In genomic region chr14:32470161-32470705, GRCh38 we compare ENCODE assay signal across 17 cellular contexts.
DNase-seq lines count a peak whose midpoint lies in the region; ATAC-seq and TF ChIP-seq lines count a peak whose summit lies in the region.
"Had no signal": no experiment of that assay in that cellular context is flagged by ENCODE, and none has a peak within 500 bp of the region (broad histone marks: within the 10 kb centered on the region; RNA-seq: fewer than 3 reads in every experiment).

No MANE protein-coding gene starts in this region.

- CTCF ChIA-PET in IMR-90 (lab: Yijun Ruan, JAX) = interaction anchor here (0.6 to 1.2 kb wide), 3 partner anchors 55 to 215 kb away, joined by 3 to 4 read pairs (median 3); no protein-coding TSS in a partner anchor

- no peak overlapping the region for H3K4me2 ChIP-seq in IMR-90 (ENCODE audit: low read depth, low read length)

- H2BK15ac ChIP-seq in IMR-90 (ENCODE audit: low read depth, low read length) = peak overlapping the region; percentile 23; the same call in 2 of the 3 replicates

- H2BK5ac ChIP-seq in IMR-90 (ENCODE audit: low read depth, low read length, poor library complexity, severe bottlenecking) = peak overlapping the region; percentile 20

- TF ChIP-seq POLR2A in IMR-90 (IDR thresholded peaks at IDR 0.05; ENCODE audit: low read depth, low read length) (no peak), sigmoid colon (IDR thresholded peaks at IDR 0.05) (no peak)

- H3K79me1 ChIP-seq in IMR-90 (ENCODE audit: low read depth in 1 of 2, low read length in 2 of 2) = no peaks in the 10 kb centered on the region

- H3K9me3 Mint-ChIP-seq in brain = peaks cover 6 to 8% (median 7%) of the 10 kb centered on the region in 5 experiments
- H3K9me3 Mint-ChIP-seq: activated naive CD4-positive, alpha-beta T cell treated with anti-CD3 and anti-CD28 coated beads, Interleukin-2, amount 10 ng/mL, durations not matched to agents 7 days and 5 days had no signal

- peak overlapping the region; percentile 75 for H2BK20ac ChIP-seq in IMR-90 (ENCODE audit: low read depth, low read length)

- no TSS peak for BruUV-seq in IMR-90 (replicated peaks; lab: Mats Ljungman, UMichigan)

- H3K36me3 Mint-ChIP-seq in brain = peaks cover 8% of the 10 kb centered on the region
- H3K36me3 Mint-ChIP-seq: activated naive CD4-positive, alpha-beta T cell treated with anti-CD3 and anti-CD28 coated beads, Interleukin-2, amount 10 ng/mL, durations not matched to agents 7 days and 5 days; naive thymus-derived CD4-positive, alpha-beta T cell had no signal

- peak overlapping the region; percentile 54 for H4K91ac ChIP-seq in IMR-90 (ENCODE audit: insufficient read depth, low read depth, low read length)

- peak overlapping the region; percentile 80; the same call in 1 of the 2 replicates for H3K18ac ChIP-seq in IMR-90 (ENCODE audit: low read depth, low read length)

- no peak overlapping the region for H2AFZ ChIP-seq in IMR-90 (replicated peaks; ENCODE audit: low read length, poor library complexity)

- H3K27me3 ChIP-seq in IMR-90 (ENCODE audit: control insufficient read depth, insufficient read depth, low read length) (no peaks in the 10 kb centered on the region), sigmoid colon (no peaks in the 10 kb centered on the region)
- H3K27me3 ChIP-seq: body of pancreas, stomach had no signal

- dilution Hi-C loops in IMR-90 (cut with HindIII; ENCODE audit: low sequenced_read_pairs, unreplicated experiment) = no loop called here

- TF ChIP-seq EP300 in sigmoid colon (IDR thresholded peaks at IDR 0.05) = no peak

- peak overlapping the region; percentile 5; the same call in 1 of the 2 replicates for H2AK5ac ChIP-seq in IMR-90 (ENCODE audit: low read depth, low read length)

- H3K4me3 Mint-ChIP-seq in brain = peak overlapping the region in 2 of 5 experiments; percentile 22 to 29
- H3K4me3 Mint-ChIP-seq: activated naive CD4-positive, alpha-beta T cell treated with anti-CD3 and anti-CD28 coated beads, Interleukin-2, amount 10 ng/mL, durations not matched to agents 7 days and 5 days; H9; naive thymus-derived CD4-positive, alpha-beta T cell had no signal

- H2BK120ac ChIP-seq in IMR-90 (ENCODE audit: low read depth, low read length) = peak overlapping the region; percentile 70

- WGBS in IMR-90 (ENCODE audit: extremely low coverage in 2 of 2, insufficient read length in 1 of 2), 2 experiments = no CpG with 5 or more reads among the region's 4 CpGs
- 61 to 66% methylated on average over 4 of the region's 4 CpGs for WGBS in sigmoid colon, 2 donors

- H3K14ac ChIP-seq in IMR-90 (replicated peaks; ENCODE audit: low read depth, low read length) = no peak overlapping the region; the same call in 1 of the 2 replicates

- peak overlapping the region; percentile 42 for H3K9ac ChIP-seq in IMR-90 (ENCODE audit: low read depth, low read length)

- no peak for TF ChIP-seq CTCF in IMR-90 (conservative IDR thresholded peaks at IDR 0.05; ENCODE audit: low read depth, low read length)
- no peak for TF ChIP-seq CTCF in brain (conservative IDR thresholded peaks at IDR 0.05)
- TF ChIP-seq CTCF in sigmoid colon (IDR thresholded peaks at IDR 0.05) = no peak

- H3K27me3 Mint-ChIP-seq in brain = no peaks in the 10 kb centered on the region
- H3K27me3 Mint-ChIP-seq: activated naive CD4-positive, alpha-beta T cell treated with anti-CD3 and anti-CD28 coated beads, Interleukin-2, amount 10 ng/mL, durations not matched to agents 7 days and 5 days; progenitor cell of endocrine pancreas had no signal

- no peaks in the 10 kb centered on the region for H3K9me3 ChIP-seq in IMR-90 (ENCODE audit: control insufficient read depth, insufficient read depth, low read length)
- no peaks in the 10 kb centered on the region for H3K9me3 ChIP-seq in sigmoid colon
- H3K9me3 ChIP-seq: body of pancreas, stomach had no signal

- H3K23ac ChIP-seq in IMR-90 (ENCODE audit: low read depth, low read length) = no peak overlapping the region

- H3K9me1 ChIP-seq in IMR-90 (ENCODE audit: insufficient read depth, low read length) = peaks cover 7% of the 10 kb centered on the region

- in situ Hi-C loops in IMR-90 (cut with MboI; ENCODE audit: low sequenced_read_pairs) = loop anchor here (25.0 kb wide), 1 partner anchor 958 kb away; no protein-coding TSS in a partner anchor

- no peak for ATAC-seq in IMR-90 (ENCODE audit: low read depth)
- no peak for ATAC-seq in GM19455 (IDR thresholded peaks at IDR 0.05; ENCODE audit: unreplicated experiment)
- ATAC-seq: body of pancreas; naive thymus-derived CD4-positive, alpha-beta T cell had no signal

- peak overlapping the region; percentile 76; the same call in 1 of the 2 replicates for H4K5ac ChIP-seq in IMR-90 (ENCODE audit: low read depth, low read length)

- intact Hi-C loops in IMR-90 (cut with micrococcal nuclease) = loop anchor here (5.0 to 10.0 kb wide), 2 partner anchors 268 to 545 kb away; partner anchors contain the start of genes RNU6-7 and RNU6-8
- intact Hi-C loops in sigmoid colon (cut with DNase I) = loop anchor here (5.0 to 10.0 kb wide), 4 partner anchors 42 to 965 kb away; partner anchors contain the start of genes RNU6-7 and RNU6-8

- H3K4me3 ChIP-seq in IMR-90 (ENCODE audit: insufficient read depth, low read depth, low read length) = no peak overlapping the region
- no peak overlapping the region for H3K4me3 ChIP-seq in sigmoid colon
- H3K4me3 ChIP-seq: body of pancreas, stomach had no signal

- POLR2A ChIA-PET in IMR-90 (lab: Charles Lee; ENCODE audit: unreplicated experiment) = no interaction called here

- H3K27ac ChIP-seq in IMR-90 (ENCODE audit: insufficient read depth, low read length) (no peak overlapping the region), sigmoid colon (peak overlapping the region; percentile 13 to 82 (median 72))
- H3K27ac ChIP-seq: body of pancreas had no signal

- no peak overlapping the region for H3K56ac ChIP-seq in IMR-90 (ENCODE audit: extremely low read depth, insufficient read depth, low read length)

- H2AK9ac ChIP-seq in IMR-90 (replicated peaks; ENCODE audit: low read depth, low read length, poor library complexity) = no peak overlapping the region

- peak overlapping the region; percentile 9 to 97 (median 84) for H3K27ac Mint-ChIP-seq in brain
- H3K27ac Mint-ChIP-seq: activated naive CD4-positive, alpha-beta T cell treated with anti-CD3 and anti-CD28 coated beads, Interleukin-2, amount 10 ng/mL, durations not matched to agents 7 days and 5 days; naive thymus-derived CD4-positive, alpha-beta T cell; progenitor cell of endocrine pancreas had no signal

- no peaks in the 10 kb centered on the region for H3K36me3 ChIP-seq in IMR-90 (ENCODE audit: control insufficient read depth, insufficient read depth, low read length)
- H3K36me3 ChIP-seq in sigmoid colon = no peaks in the 10 kb centered on the region
- H3K36me3 ChIP-seq: stomach had no signal

- no peaks in the 10 kb centered on the region for H4K20me1 ChIP-seq in IMR-90 (ENCODE audit: insufficient read depth, low read length)

- H4K8ac ChIP-seq in IMR-90 (ENCODE audit: low read depth in 2 of 2, low read length in 2 of 2) = peak overlapping the region; percentile 51 to 62; a peak in 1 of 4 replicates

- H3K4me1 ChIP-seq in IMR-90 (ENCODE audit: control insufficient read depth, insufficient read depth, low read length) (peaks cover 20% of the 10 kb centered on the region), sigmoid colon (peaks cover 0 to 81% (median 53%) of the 10 kb centered on the region in 4 donors)

- TF ChIP-seq RAD21 in IMR-90 (IDR thresholded peaks at IDR 0.05; ENCODE audit: low read length) = no peak

- DNase-seq in IMR-90 (peak; percentile 54), inferior parietal cortex (ENCODE audit: extremely low spot score) (peak; percentile 61), sigmoid colon (no peak), NCI-H69 (lab: John Stamatoyannopoulos, UW) (no peak), GM19240 (ENCODE audit: insufficient read length, low spot score) (no peak), AG20443 (ENCODE audit: low spot score) (no peak)
- DNase-seq: activated CD4-positive, alpha-beta T cell treated with anti-CD3 and anti-CD28 coated beads, Interleukin-2, amount 50 U/mL, for 48 hours; activated naive CD4-positive, alpha-beta T cell treated with anti-CD3 and anti-CD28 coated beads, Interleukin-2, amount 10 ng/mL, durations not matched to agents 7 days and 5 days; activated T-cell treated with anti-CD3 and anti-CD28 coated beads, Interleukin-2, amount 50 U/mL, for 1 hour; body of pancreas; effector CD4-positive, alpha-beta T cell; H9; stomach had no signal

- peaks cover 70% of the 10 kb centered on the region for H3K4me1 Mint-ChIP-seq in brain
- H3K4me1 Mint-ChIP-seq: activated naive CD4-positive, alpha-beta T cell treated with anti-CD3 and anti-CD28 coated beads, Interleukin-2, amount 10 ng/mL, durations not matched to agents 7 days and 5 days; naive thymus-derived CD4-positive, alpha-beta T cell had no signal

- H3K4ac ChIP-seq in IMR-90 (ENCODE audit: low read depth, low read length) = peak overlapping the region; percentile 77

TF ChIP-seq in IMR-90, 13 proteins besides CTCF, POLR2A, EP300 and RAD21 (continues in another document):
- TF ChIP-seq FOS (IDR thresholded peaks at IDR 0.05; ENCODE audit: low read depth, low read length) = no peak
- TF ChIP-seq CEBPB (IDR thresholded peaks at IDR 0.05; ENCODE audit: low read depth, low read length) = no peak
- no peak for TF ChIP-seq MXI1 (IDR thresholded peaks at IDR 0.05; ENCODE audit: borderline replicate concordance, low read depth, low read length)
- no peak for TF ChIP-seq USF2 (IDR thresholded peaks at IDR 0.05; ENCODE audit: low read depth, low read length)
- TF ChIP-seq NFE2L2 (IDR thresholded peaks at IDR 0.05; ENCODE audit: low read depth, low read length) = no peak
- no peak for TF ChIP-seq BHLHE40 (IDR thresholded peaks at IDR 0.05; ENCODE audit: low read depth, low read length)
- no peak for TF ChIP-seq ELK1 (IDR thresholded peaks at IDR 0.05; ENCODE audit: borderline replicate concordance, low read depth, low read length)
- TF ChIP-seq MAFK (IDR thresholded peaks at IDR 0.05; ENCODE audit: low read depth, low read length) = no peak

Comparison
In these comparisons a context has a peak if more than half of its experiments do, and no peak if none do; other contexts are left out.
1. DNase-seq: peak in IMR-90 (single experiment) and inferior parietal cortex (single experiment); none in sigmoid colon (single experiment), NCI-H69 (single experiment), GM19240 (single experiment) and AG20443 (single experiment).